In genomic region chr1:70411360-70411844, GRCh38 we compare ENCODE assay signal across 8 cellular contexts. TPM values are rescaled to one million over a fixed set of nuclear protein-coding genes. Genes with fewer than 3 reads are reported as not detected.
DNase-seq lines count a peak whose midpoint lies in the region; ATAC-seq, FAIRE-seq and TF ChIP-seq lines count a peak whose summit lies in the region.

No MANE protein-coding gene starts in this region.

- TF ChIP-seq CTCF in upper lobe of right lung (IDR thresholded peaks at IDR 0.05) = no peak

- H3K79me1 ChIP-seq in mesenchymal stem cell (replicated peaks; ENCODE audit: low read length, poor library complexity, severe bottlenecking) = peaks cover 4% of the 10 kb centered on the region

- no peak overlapping the region for H2AK5ac ChIP-seq in mesenchymal stem cell (ENCODE audit: low read length, severe bottlenecking)

- peaks cover 19% of the 10 kb centered on the region for H3K4me1 Mint-ChIP-seq in T-helper 1 cell treated with Interleukin-12 subunit alpha and Interleukin-12 subunit beta and Interleukin-4 antibody, amounts not matched to agents 30 μg/mL and 1 μg/mL, for 36 hours (ENCODE audit: low read depth)

- under 1% methylated on average over 17 of the region's 17 CpGs for WGBS in mesenchymal stem cell

- H3K27ac Mint-ChIP-seq in T-helper 1 cell treated with Interleukin-12 subunit alpha and Interleukin-12 subunit beta and Interleukin-4 antibody, amounts not matched to agents 30 μg/mL and 1 μg/mL, for 36 hours = peak overlapping the region; percentile 94

- intact Hi-C loops in upper lobe of right lung (cut with DNase I) = no loop called here

- TF ChIP-seq POLR2A in H54 (IDR thresholded peaks at IDR 0.05; ENCODE audit: low read depth, low read length) = no peak

- H2BK120ac ChIP-seq in mesenchymal stem cell (ENCODE audit: low read depth, low read length) = no peak overlapping the region

- no peaks in the 10 kb centered on the region for H3K4me1 ChIP-seq in mesenchymal stem cell (ENCODE audit: control insufficient read depth, insufficient read depth, low read depth, low read length)
- H3K4me1 ChIP-seq in upper lobe of right lung = peaks cover 10% of the 10 kb centered on the region

- H2BK12ac ChIP-seq in mesenchymal stem cell (ENCODE audit: low read length in 2 of 2) = no peak overlapping the region

- no peak overlapping the region for H2BK15ac ChIP-seq in mesenchymal stem cell (ENCODE audit: low read depth, poor library complexity, severe bottlenecking)

- H3K36me3 ChIP-seq in mesenchymal stem cell (ENCODE audit: control insufficient read depth in 1 of 2, insufficient read depth in 2 of 2, low read depth in 1 of 2, low read length in 2 of 2) = no peaks in the 10 kb centered on the region
- H3K36me3 ChIP-seq in upper lobe of right lung = no peaks in the 10 kb centered on the region

- H3K9me3 ChIP-seq in mesenchymal stem cell (ENCODE audit: control insufficient read depth, low read length) (no peaks in the 10 kb centered on the region), upper lobe of right lung (no peaks in the 10 kb centered on the region)

- H3K4me3 ChIP-seq in mesenchymal stem cell (ENCODE audit: insufficient read depth in 1 of 2, low read depth in 1 of 2, low read length in 2 of 2) = peak overlapping the region; percentile 67 to 89
- peak overlapping the region; percentile 66 for H3K4me3 ChIP-seq in upper lobe of right lung

- peak overlapping the region; percentile 92 for H3K4me2 ChIP-seq in mesenchymal stem cell (ENCODE audit: low read length, poor library complexity, severe bottlenecking)

- DNase-seq in T-helper 1 cell (no peak), Kasumi-1 (lab: John Stamatoyannopoulos, UW) (peak; percentile 5 to 32), mesenchymal stem cell (no peak), upper lobe of right lung (no peak), H54 (ENCODE audit: insufficient read length, low spot score) (no peak)

- no peaks in the 10 kb centered on the region for H3K9me3 Mint-ChIP-seq in T-helper 1 cell treated with Interleukin-12 subunit alpha and Interleukin-12 subunit beta and Interleukin-4 antibody, amounts not matched to agents 30 μg/mL and 1 μg/mL, for 36 hours

- peak; percentile 8 for ATAC-seq in upper lobe of right lung
- ATAC-seq in GM18870 (IDR thresholded peaks at IDR 0.05; ENCODE audit: unreplicated experiment) = no peak

- H3K4ac ChIP-seq in mesenchymal stem cell (ENCODE audit: low read depth in 1 of 2, low read length in 2 of 2) = no peak overlapping the region

- H2BK5ac ChIP-seq in mesenchymal stem cell (ENCODE audit: low read depth, low read length, poor library complexity, severe bottlenecking) = no peak overlapping the region

- H3K23ac ChIP-seq in mesenchymal stem cell (ENCODE audit: low read length in 2 of 2) = peak overlapping the region in 1 of 2 experiments; percentile 14

- no peaks in the 10 kb centered on the region for H3K36me3 Mint-ChIP-seq in T-helper 1 cell treated with Interleukin-12 subunit alpha and Interleukin-12 subunit beta and Interleukin-4 antibody, amounts not matched to agents 30 μg/mL and 1 μg/mL, for 36 hours (ENCODE audit: low read depth)

- H4K8ac ChIP-seq in mesenchymal stem cell (ENCODE audit: low read length) = no peak overlapping the region

- H3K27ac ChIP-seq in cingulate gyrus (ENCODE audit: low read depth, low read length) (peak overlapping the region; percentile 90), mesenchymal stem cell (ENCODE audit: low read length, poor library complexity, severe bottlenecking) (peak overlapping the region; percentile 83), upper lobe of right lung (peak overlapping the region; percentile 90)

- FAIRE-seq in H54 (lab: Jason Lieb, UNC) = no peak

- H3K27me3 Mint-ChIP-seq in T-helper 1 cell treated with Interleukin-12 subunit alpha and Interleukin-12 subunit beta and Interleukin-4 antibody, amounts not matched to agents 30 μg/mL and 1 μg/mL, for 36 hours (ENCODE audit: low read depth) = peaks cover 12% of the 10 kb centered on the region

- H3K27me3 ChIP-seq in mesenchymal stem cell (ENCODE audit: control insufficient read depth in 1 of 2, insufficient read depth in 1 of 2, low read length in 2 of 2) = no peaks in the 10 kb centered on the region
- H3K27me3 ChIP-seq in upper lobe of right lung = no peaks in the 10 kb centered on the region

- peak overlapping the region in 1 of 2 experiments; percentile 49 for H3K14ac ChIP-seq in mesenchymal stem cell (ENCODE audit: low read length in 2 of 2)

- H3K4me3 Mint-ChIP-seq in T-helper 1 cell treated with Interleukin-12 subunit alpha and Interleukin-12 subunit beta and Interleukin-4 antibody, amounts not matched to agents 30 μg/mL and 1 μg/mL, for 36 hours = peak overlapping the region; percentile 92

- peak overlapping the region; percentile 95 for H2AFZ ChIP-seq in mesenchymal stem cell (ENCODE audit: low read depth, low read length)

- peak overlapping the region in 1 of 2 experiments; percentile 77 for H3K18ac ChIP-seq in mesenchymal stem cell (ENCODE audit: low read depth in 1 of 2, low read length in 2 of 2)

- H4K91ac ChIP-seq in mesenchymal stem cell (ENCODE audit: low read length) = no peak overlapping the region

- peak overlapping the region; percentile 92 for H3K9ac ChIP-seq in mesenchymal stem cell (ENCODE audit: low read length)

RNA-seq across cellular contexts. Expression of gene CTH, which starts 0.3 kb away (rescaled TPM):
- 5.9 TPM for polyA plus RNA-seq in mesenchymal stem cell (2013, experiment 1 of 2)
- 6.1 TPM for polyA plus RNA-seq in mesenchymal stem cell (2013, experiment 2 of 2)
- total RNA-seq in upper lobe of right lung = 3.6 TPM

RNA-seq across cellular contexts. Expression of gene ANKRD13C, which starts 56.9 kb away (rescaled TPM):
- 22.4 TPM for polyA plus RNA-seq in mesenchymal stem cell (2013, experiment 1 of 2)
- 23.5 TPM for polyA plus RNA-seq in mesenchymal stem cell (2013, experiment 2 of 2)
- 20.9 TPM for total RNA-seq in upper lobe of right lung

Comparison
In these comparisons a context has a peak if more than half of its experiments do, and no peak if none do; other contexts are left out.
1. DNase-seq: peak in Kasumi-1 (2 of 2); none in T-helper 1 cell (0 of 5), mesenchymal stem cell (single experiment), upper lobe of right lung (single experiment) and H54 (single experiment).
2. Peak in every context shown above with its lines, with median percentiles within 50 percentile points of each other: H3K27ac ChIP-seq.